ENCODE assay signal across 14 cellular contexts in genomic region chr1:180598333-180598979, GRCh38. TPM values are rescaled to one million over a fixed set of nuclear protein-coding genes. Genes with fewer than 3 reads are reported as not detected.
DNase-seq lines count a peak whose midpoint lies in the region; ATAC-seq and TF ChIP-seq lines count a peak whose summit lies in the region.
"Had no signal": no experiment of that assay in that cellular context is flagged by ENCODE, and none has a peak within 500 bp of the region (broad histone marks: within the 10 kb centered on the region; RNA-seq: fewer than 3 reads in every experiment).

No MANE protein-coding gene starts in this region.

- H3K4ac ChIP-seq in mesendoderm (ENCODE audit: low read depth, low read length): no peak overlapping the region

- DNase-seq in HT-29 (ENCODE audit: low spot score) (peak; percentile 68), chondrocyte (ENCODE audit: low spot score) (no peak), mesendoderm (peak; percentile 28), NCI-H1092 treated with DMSO at 0.1 percent for 48 hours (lab: John Stamatoyannopoulos, UW) (no peak)
- DNase-seq: DMS79, NCI-H187 treated with DMSO at 0.1 percent for 48 hours, upper lobe of left lung had no signal

- H2AK5ac ChIP-seq in mesendoderm (ENCODE audit: low read length): no peak overlapping the region

- WGBS in mesendoderm (ENCODE audit: extremely low coverage, insufficient coverage, low lambda C conversion rate): no CpG with 5 or more reads among the region's 6 CpGs

- H3K9ac ChIP-seq in mesendoderm (ENCODE audit: low read length): no peak overlapping the region

- no peak overlapping the region for H4K5ac ChIP-seq in mesendoderm (ENCODE audit: low read length)

- H3K27ac Mint-ChIP-seq in chondrocyte (ENCODE audit: unreplicated experiment): peak overlapping the region; percentile 78

- H3K27me3 Mint-ChIP-seq in chondrocyte (ENCODE audit: low read depth): peaks cover 4% of the 10 kb centered on the region

- no peak for ATAC-seq in HG02798 (IDR thresholded peaks at IDR 0.05; ENCODE audit: poor library complexity, unreplicated experiment)
- ATAC-seq in HG02588 (IDR thresholded peaks at IDR 0.05; ENCODE audit: unreplicated experiment): no peak
- ATAC-seq in GM21423 (IDR thresholded peaks at IDR 0.05; ENCODE audit: unreplicated experiment): no peak

- H3K4me3 Mint-ChIP-seq in chondrocyte (ENCODE audit: unreplicated experiment): no peak overlapping the region

- H3K27me3 ChIP-seq in mesendoderm (ENCODE audit: insufficient read depth, low read length, poor library complexity): no peaks in the 10 kb centered on the region
- H3K27me3 ChIP-seq: upper lobe of left lung had no signal

- H3K9me3 Mint-ChIP-seq in chondrocyte (ENCODE audit: low read depth): no peaks in the 10 kb centered on the region

- no peak overlapping the region for H3K4me3 ChIP-seq in mesendoderm (ENCODE audit: low read length)
- H3K4me3 ChIP-seq: coronary artery, SK-N-MC, upper lobe of left lung had no signal

- peaks cover 14% of the 10 kb centered on the region for H3K4me1 Mint-ChIP-seq in chondrocyte (ENCODE audit: low read depth)

- no peaks in the 10 kb centered on the region for H3K36me3 Mint-ChIP-seq in chondrocyte (ENCODE audit: low read depth)

- H4K8ac ChIP-seq in mesendoderm (ENCODE audit: low read depth, low read length): no peak overlapping the region

- H3K18ac ChIP-seq in mesendoderm (ENCODE audit: low read length): no peak overlapping the region

- H3K56ac ChIP-seq in mesendoderm (ENCODE audit: low read length): no peak overlapping the region

- no peaks in the 10 kb centered on the region for H3K79me2 ChIP-seq in mesendoderm (ENCODE audit: control insufficient read depth, insufficient read depth, low read length)

- no peak overlapping the region for H3K23ac ChIP-seq in mesendoderm (ENCODE audit: low read length)

- H2BK5ac ChIP-seq in mesendoderm (ENCODE audit: low read length): no peak overlapping the region

- no peak overlapping the region for H3K4me2 ChIP-seq in mesendoderm (ENCODE audit: low read length)

- no peaks in the 10 kb centered on the region for H3K36me3 ChIP-seq in mesendoderm (ENCODE audit: control insufficient read depth, insufficient read depth, low read length)
- H3K36me3 ChIP-seq: upper lobe of left lung had no signal

- no peaks in the 10 kb centered on the region for H3K79me1 ChIP-seq in mesendoderm (ENCODE audit: low read length)

- peak overlapping the region; percentile 21; the same call in 1 of the 2 replicates for H3K27ac ChIP-seq in 22Rv1
- no peak overlapping the region for H3K27ac ChIP-seq in mesendoderm (ENCODE audit: low read depth, low read length)
- H3K27ac ChIP-seq: coronary artery, SK-N-MC, upper lobe of left lung had no signal

- TF ChIP-seq CTCF in 22Rv1 (IDR thresholded peaks at IDR 0.05): no peak
- TF ChIP-seq CTCF in chondrocyte (IDR thresholded peaks at IDR 0.05): no peak

- H2BK15ac ChIP-seq in mesendoderm (replicated peaks; ENCODE audit: low read depth): no peak overlapping the region

- H3K4me1 ChIP-seq in mesendoderm (ENCODE audit: control insufficient read depth, low read depth, low read length): no peaks in the 10 kb centered on the region

- no peak overlapping the region for H2BK120ac ChIP-seq in mesendoderm (ENCODE audit: low read depth, low read length)

RNA-seq across cellular contexts. Expression of gene XPR1, which starts 33.4 kb away (rescaled TPM):
- total RNA-seq in HT-29 (2014; rRNA removed; shearing (Covaris generic)): 5.8 and 7.0 TPM in 2 replicates
- total RNA-seq in chondrocyte: 24.2 to 32.4 TPM (median 24.9 TPM) in 3 replicates
- 23.5 TPM for polyA plus RNA-seq in mesendoderm (2013, experiment 1 of 2)
- 23.4 TPM for polyA plus RNA-seq in mesendoderm (2013, experiment 2 of 2)

RNA-seq across cellular contexts. Expression of gene OVAAL, which starts 39.7 kb away (rescaled TPM):
- total RNA-seq in HT-29 (2014; rRNA removed; shearing (Covaris generic)): not detected in 2 replicates
- total RNA-seq in chondrocyte: not detected in 3 replicates
- not detected for polyA plus RNA-seq in mesendoderm (2013, experiment 1 of 2)
- not detected for polyA plus RNA-seq in mesendoderm (2013, experiment 2 of 2)
- total RNA-seq: mononuclear cell, upper lobe of left lung had no signal

Comparison
In these comparisons a context has a peak if more than half of its experiments do, and no peak if none do; other contexts are left out.
1. DNase-seq: peak in HT-29 (single experiment) and mesendoderm (single experiment); none in chondrocyte (single experiment) and NCI-H1092 treated with DMSO at 0.1 percent for 48 hours (single experiment).